Comparison of ENCODE assay signal across 8 cellular contexts in the genomic region with DNA sequence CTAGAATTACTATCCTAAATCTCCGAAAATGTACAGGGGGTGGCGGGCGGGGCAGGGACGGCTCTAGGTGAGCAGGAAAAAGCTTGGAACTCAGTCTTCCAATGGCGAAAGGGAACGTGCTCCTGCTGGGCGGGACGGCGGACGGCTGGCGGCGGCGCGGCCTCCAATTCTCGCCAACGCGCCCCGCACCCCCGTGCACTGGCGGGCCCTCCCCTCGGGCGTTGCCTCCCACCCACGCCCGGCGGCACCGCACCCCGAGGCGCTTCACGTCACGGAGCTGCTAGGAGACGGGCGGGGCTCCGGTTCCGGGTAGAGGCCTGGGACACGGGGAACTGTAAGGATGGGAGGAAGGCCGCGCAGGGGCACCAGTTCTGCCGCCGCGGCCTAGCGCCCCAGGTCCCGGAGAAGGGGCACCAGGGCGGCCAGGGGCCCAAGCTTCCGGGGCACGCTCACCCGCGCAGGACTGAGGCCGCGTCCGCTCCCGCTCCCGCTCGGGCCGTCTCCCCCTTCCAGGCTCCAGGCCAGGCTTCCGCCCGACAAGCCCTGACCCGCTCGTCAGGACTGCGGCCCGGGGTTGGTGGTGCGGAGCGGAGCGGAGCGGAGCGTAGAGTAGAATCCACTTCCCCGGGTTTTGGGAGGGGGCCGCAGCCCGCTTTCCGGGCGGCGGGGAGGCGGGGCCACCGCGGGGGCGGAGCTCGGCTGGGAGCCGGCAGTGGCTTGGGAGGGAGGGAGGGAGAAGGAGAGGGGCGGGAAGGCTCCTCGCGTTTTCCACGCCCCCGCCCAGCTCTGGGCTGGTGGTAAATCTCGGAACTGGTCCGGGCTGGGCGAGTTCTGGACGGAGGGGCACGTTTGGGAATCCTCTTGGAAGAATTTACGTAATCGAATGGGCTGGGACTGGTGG. TPM values are rescaled to one million over a fixed set of nuclear protein-coding genes. Genes with fewer than 3 reads are reported as not detected.
DNase-seq lines count a peak whose midpoint lies in the region; ATAC-seq, FAIRE-seq and TF ChIP-seq lines count a peak whose summit lies in the region.

Gene DDX59 (minus strand): TSS at position 594 of the 901 bp plus-strand sequence. CDS start 3,167 bp downstream, outside the sequence.

- peak within 1 kb of the TSS; percentile 97 for H3K9ac ChIP-seq in HepG2 (ENCODE audit: insufficient read depth, low read depth, low read length)

- no peaks in the 10 kb centered on the region for H3K9me3 Mint-ChIP-seq in dendritic cell treated with granulocyte-macrophage colony-stimulating factor and Interleukin-4, amounts not matched to agents 40 ng/mL and 50 ng/mL, for 4 days

- peak; percentile 21; the same call in 1 of the 2 replicates for TF ChIP-seq RAD21 in HepG2 (CRISPR knock-in tag; IDR thresholded peaks at IDR 0.05)

- H3K4me1 ChIP-seq in HepG2 (ENCODE audit: insufficient read depth, low read length): peaks cover 18% of the 10 kb centered on the region

- H3K36me3 Mint-ChIP-seq in dendritic cell treated with granulocyte-macrophage colony-stimulating factor and Interleukin-4, amounts not matched to agents 40 ng/mL and 50 ng/mL, for 4 days (ENCODE audit: low read depth): peaks cover 16% of the 10 kb centered on the region

- peak; percentile 46 to 85; a peak in 3 of 4 replicates for TF ChIP-seq POLR2A in HepG2 (IDR thresholded peaks at IDR 0.05; ENCODE audit: insufficient read depth in 1 of 2, low read depth in 2 of 2, low read length in 2 of 2)

- no peaks in the 10 kb centered on the region for H3K27me3 Mint-ChIP-seq in dendritic cell treated with granulocyte-macrophage colony-stimulating factor and Interleukin-4, amounts not matched to agents 40 ng/mL and 50 ng/mL, for 4 days

- peak within 1 kb of the TSS; percentile 83 for H3K4me2 ChIP-seq in HepG2 (ENCODE audit: low read depth, low read length)

- WGBS in HepG2 (ENCODE audit: low lambda C conversion rate): under 1% methylated on average over 25 of the region's 89 CpGs

- peaks cover 39% of the 10 kb centered on the region for H3K4me1 Mint-ChIP-seq in dendritic cell treated with granulocyte-macrophage colony-stimulating factor and Interleukin-4, amounts not matched to agents 40 ng/mL and 50 ng/mL, for 4 days (ENCODE audit: low read depth)

- TF ChIP-seq EP300 in HepG2 (IDR thresholded peaks at IDR 0.05; ENCODE audit: low read depth in 2 of 2, low read length in 2 of 2) (peak in 1 of 2 experiments; percentile 24; a peak in 1 of 4 replicates), HepG2 (CRISPR knock-in tag; IDR thresholded peaks at IDR 0.05; ENCODE audit: borderline replicate concordance) (peak; percentile 50; the same call in 1 of the 2 replicates)

- FAIRE-seq in HepG2 (lab: Jason Lieb, UNC): peak; percentile 48

- DNase-seq in C1 segment of cervical spinal cord (lab: John Stamatoyannopoulos, UW) (peak; percentile 56 to 97 (median 94)), NCI-H748 treated with DMSO at 0.1 percent for 48 hours (lab: John Stamatoyannopoulos, UW) (peak; percentile 76), HepG2 (ENCODE audit: low spot score) (peak; percentile 94)
- DNase-seq in activated CD4-positive, alpha-beta T cell treated with anti-CD3 and anti-CD28 coated beads, Interleukin-2, amount 50 U/mL, for 24 hours (ENCODE audit: low read depth in 1 of 2, low spot score in 1 of 2): peak; percentile 84 to 89
- peak; percentile 92 for DNase-seq in stimulated activated CD4-positive, alpha-beta T cell treated with anti-CD3 and anti-CD28 coated beads, Interleukin-4, amount 100 ng/mL, for 1 hour

- POLR2A ChIA-PET in HepG2 (lab: Yijun Ruan, JAX): interaction anchor here (0.7 to 2.3 kb wide), 28 partner anchors 10 to 488 kb away, joined by 3 to 30 read pairs (median 4); partner anchors contain the start of genes CAMSAP2 and KIF14

- no TSS peak for BruUV-seq in HepG2 (replicated peaks; lab: Mats Ljungman, UMichigan)

- no peak for TF ChIP-seq CTCF in HepG2 (CRISPR knock-in tag; IDR thresholded peaks at IDR 0.05)

- peak within 1 kb of the TSS; percentile 86 to 94 (median 87) for H3K4me3 ChIP-seq in HepG2 (replicated peaks in 1 of 3; ENCODE audit: insufficient read depth in 1 of 3, low read depth in 2 of 3, low read length in 3 of 3)

- no peaks in the 10 kb centered on the region for H3K27me3 ChIP-seq in HepG2 (ENCODE audit: control insufficient read depth in 1 of 2, insufficient read depth in 2 of 2, low read length in 2 of 2)

- no peaks in the 10 kb centered on the region for H3K9me3 ChIP-seq in HepG2 (ENCODE audit: low read length)

- H3K36me3 ChIP-seq in HepG2 (replicated peaks in 1 of 2; ENCODE audit: control insufficient read depth in 1 of 2, insufficient read depth in 2 of 2, low read length in 2 of 2): peaks cover 0 to 12% of the 10 kb centered on the region in 2 experiments

- no peaks in the 10 kb centered on the region for H4K20me1 ChIP-seq in HepG2 (ENCODE audit: insufficient read depth, low read length)

- in situ Hi-C loops in HepG2 (cut with HindIII; ENCODE audit: extremely low pct_ligation_motif_present, low pct_unique_long_range_greater_than_20kb): no loop called here

- intact Hi-C loops in dendritic cell treated with granulocyte-macrophage colony-stimulating factor and Interleukin-4, amounts not matched to agents 40 ng/mL and 50 ng/mL, for 4 days (cut with micrococcal nuclease): loop anchor here (1.0 to 10.0 kb wide), 5 partner anchors 15 to 135 kb away; partner anchors contain the start of genes CAMSAP2 and KIF14
- intact Hi-C loops in HepG2 (cut with micrococcal nuclease; ENCODE audit: unreplicated experiment): loop anchor here (2.0 kb wide), 3 partner anchors 49 to 133 kb away; partner anchors contain the start of genes CAMSAP2 and KIF14

- H3K79me2 ChIP-seq in HepG2 (ENCODE audit: insufficient read depth, low read length): peaks cover 9% of the 10 kb centered on the region

- H2AFZ ChIP-seq in HepG2 (ENCODE audit: low read length): peak within 1 kb of the TSS; percentile 80

- peak; percentile 89 for ATAC-seq in GM19372 (IDR thresholded peaks at IDR 0.05; ENCODE audit: low read depth, unreplicated experiment)
- ATAC-seq in HG03558 (IDR thresholded peaks at IDR 0.05; ENCODE audit: extremely low read depth, unreplicated experiment): peak; percentile 69
- ATAC-seq in HepG2: peak; percentile 93

- CTCF ChIA-PET in HepG2 (lab: Yijun Ruan, JAX; ENCODE audit: low intra/inter-chr PET ratio, low total read pairs): no interaction called here

- peak within 1 kb of the TSS; percentile 98 for H3K27ac ChIP-seq in HepG2 (ENCODE audit: extremely low read length, insufficient read depth, low read length)

- peak within 1 kb of the TSS; percentile 93 for H3K4me3 Mint-ChIP-seq in dendritic cell treated with granulocyte-macrophage colony-stimulating factor and Interleukin-4, amounts not matched to agents 40 ng/mL and 50 ng/mL, for 4 days

- H3K27ac Mint-ChIP-seq in dendritic cell treated with granulocyte-macrophage colony-stimulating factor and Interleukin-4, amounts not matched to agents 40 ng/mL and 50 ng/mL, for 4 days: peak within 1 kb of the TSS; percentile 98

TF ChIP-seq in HepG2, 621 proteins besides CTCF, POLR2A, EP300 and RAD21 (continues in another document):
- peak; percentile 68 for TF ChIP-seq SKI (IDR thresholded peaks at IDR 0.05; ENCODE audit: partially characterized antibody)
- peak; percentile 57 for TF ChIP-seq DMAP1 (CRISPR knock-in tag; IDR thresholded peaks at IDR 0.05)
- TF ChIP-seq ZBTB42 (CRISPR knock-in tag; IDR thresholded peaks at IDR 0.05): peak; percentile 55; the same call in 1 of the 2 replicates
- no peak for TF ChIP-seq LRRFIP1 (CRISPR knock-in tag; conservative IDR thresholded peaks at IDR 0.05)
- no peak for TF ChIP-seq FOXK2 (IDR thresholded peaks at IDR 0.05)
- no peak; the same call in 1 of the 2 replicates for TF ChIP-seq IRX3 (CRISPR knock-in tag; IDR thresholded peaks at IDR 0.05; ENCODE audit: borderline replicate concordance, low read depth)

RNA-seq across cellular contexts. Expression of gene DDX59, which starts in this region (rescaled TPM):
- total RNA-seq in HepG2 (2016; rRNA removed; fragmentation: Illumina TruSeq; extraction: Trizol): 14.8 and 21.7 TPM in 2 replicates
- total RNA-seq in HepG2 (2016; cell fraction: cytosol; rRNA removed; fragmentation: Illumina TruSeq; extraction: Trizol; ENCODE audit: low read depth): 9.7 and 10.1 TPM in 2 replicates
- total RNA-seq in HepG2 (2016; cell fraction: insoluble cytoplasmic fraction; rRNA removed; fragmentation: Illumina TruSeq; extraction: Trizol): 15.3 and 21.6 TPM in 2 replicates
- 15.6 and 16.7 TPM in 2 replicates for total RNA-seq in HepG2 (2016; cell fraction: membrane; rRNA removed; fragmentation: Illumina TruSeq; extraction: Trizol)
- total RNA-seq in HepG2 (2016; cell fraction: nucleus; rRNA removed; fragmentation: Illumina TruSeq; extraction: Trizol): 9.1 and 12.1 TPM in 2 replicates
- 11.5 and 12.1 TPM in 2 replicates for polyA plus RNA-seq in HepG2 (2011; rRNA removed)
- 6.3 and 9.1 TPM in 2 replicates for polyA plus RNA-seq in HepG2 (2011; cell fraction: cytosol; rRNA removed)
- 6.7 and 7.1 TPM in 2 replicates for polyA plus RNA-seq in HepG2 (2011; cell fraction: nucleus; rRNA removed)
- polyA plus RNA-seq in HepG2 (2012): 9.1 and 10.8 TPM in 2 replicates
- polyA plus RNA-seq in HepG2 (2016; cell fraction: cytosol; fragmentation: Illumina TruSeq; extraction: Trizol; ENCODE audit: low read depth): 4.8 and 6.4 TPM in 2 replicates
- polyA plus RNA-seq in HepG2 (2016; cell fraction: insoluble cytoplasmic fraction; fragmentation: Illumina TruSeq; extraction: Trizol; ENCODE audit: low read depth): 23.9 and 24.2 TPM in 2 replicates
- 7.6 and 9.1 TPM in 2 replicates for polyA plus RNA-seq in HepG2 (2016; cell fraction: membrane; fragmentation: Illumina TruSeq; extraction: Trizol; ENCODE audit: low read depth)
- 20.1 and 20.2 TPM in 2 replicates for polyA plus RNA-seq in HepG2 (2016; cell fraction: nucleus; fragmentation: Illumina TruSeq; extraction: Trizol; ENCODE audit: insufficient read depth, low read depth)
- polyA minus RNA-seq in HepG2 (2011; rRNA and poly(A)+ RNA removed; ENCODE audit: low replicate concordance): 4.5 and 17.0 TPM in 2 replicates
- polyA minus RNA-seq in HepG2 (2011; cell fraction: cytosol; rRNA and poly(A)+ RNA removed): 4.5 and 6.7 TPM in 2 replicates
- polyA minus RNA-seq in HepG2 (2011; cell fraction: nucleus; rRNA and poly(A)+ RNA removed): 12.6 and 15.3 TPM in 2 replicates

Comparison
In these comparisons a context has a peak if more than half of its experiments do, and no peak if none do; other contexts are left out.
1. Peak in every context shown above with its lines: DNase-seq, ATAC-seq, H3K4me3 ChIP-seq and H3K27ac ChIP-seq.